In genomic region chr19:14520543-14520942, GRCh38 we compare ENCODE assay signal across 1 cellular context.
TF ChIP-seq lines count a peak whose summit lies in the region.

No MANE protein-coding gene starts in this region.

TF ChIP-seq in HepG2, 621 proteins besides CTCF, POLR2A, EP300 and RAD21:
- peak; percentile 90 for TF ChIP-seq ZNF121 (CRISPR knock-in tag; IDR thresholded peaks at IDR 0.05)
- TF ChIP-seq MTA1 (CRISPR knock-in tag; IDR thresholded peaks at IDR 0.05; ENCODE audit: borderline replicate concordance) = no peak
- TF ChIP-seq SMYD3 (CRISPR knock-in tag; IDR thresholded peaks at IDR 0.05) = no peak
- TF ChIP-seq TCF7 (IDR thresholded peaks at IDR 0.05; ENCODE audit: low read depth) = no peak
- no peak for TF ChIP-seq KLF13 (CRISPR knock-in tag; IDR thresholded peaks at IDR 0.05)
- no peak for TF ChIP-seq PBX2 (CRISPR knock-in tag; IDR thresholded peaks at IDR 0.05)
- TF ChIP-seq ZBTB8A (CRISPR knock-in tag; IDR thresholded peaks at IDR 0.05; ENCODE audit: borderline replicate concordance, low read depth) = no peak
- TF ChIP-seq BCL6 (CRISPR knock-in tag; IDR thresholded peaks at IDR 0.05) = no peak
- no peak for TF ChIP-seq SAP130 (CRISPR knock-in tag; IDR thresholded peaks at IDR 0.05; ENCODE audit: low read depth)
- TF ChIP-seq CHD4 (IDR thresholded peaks at IDR 0.05; ENCODE audit: borderline replicate concordance, low read length) = 0 out of 2 replicates have a peak, but pooled peaks have one; percentile 48
- TF ChIP-seq, protein P1, sequence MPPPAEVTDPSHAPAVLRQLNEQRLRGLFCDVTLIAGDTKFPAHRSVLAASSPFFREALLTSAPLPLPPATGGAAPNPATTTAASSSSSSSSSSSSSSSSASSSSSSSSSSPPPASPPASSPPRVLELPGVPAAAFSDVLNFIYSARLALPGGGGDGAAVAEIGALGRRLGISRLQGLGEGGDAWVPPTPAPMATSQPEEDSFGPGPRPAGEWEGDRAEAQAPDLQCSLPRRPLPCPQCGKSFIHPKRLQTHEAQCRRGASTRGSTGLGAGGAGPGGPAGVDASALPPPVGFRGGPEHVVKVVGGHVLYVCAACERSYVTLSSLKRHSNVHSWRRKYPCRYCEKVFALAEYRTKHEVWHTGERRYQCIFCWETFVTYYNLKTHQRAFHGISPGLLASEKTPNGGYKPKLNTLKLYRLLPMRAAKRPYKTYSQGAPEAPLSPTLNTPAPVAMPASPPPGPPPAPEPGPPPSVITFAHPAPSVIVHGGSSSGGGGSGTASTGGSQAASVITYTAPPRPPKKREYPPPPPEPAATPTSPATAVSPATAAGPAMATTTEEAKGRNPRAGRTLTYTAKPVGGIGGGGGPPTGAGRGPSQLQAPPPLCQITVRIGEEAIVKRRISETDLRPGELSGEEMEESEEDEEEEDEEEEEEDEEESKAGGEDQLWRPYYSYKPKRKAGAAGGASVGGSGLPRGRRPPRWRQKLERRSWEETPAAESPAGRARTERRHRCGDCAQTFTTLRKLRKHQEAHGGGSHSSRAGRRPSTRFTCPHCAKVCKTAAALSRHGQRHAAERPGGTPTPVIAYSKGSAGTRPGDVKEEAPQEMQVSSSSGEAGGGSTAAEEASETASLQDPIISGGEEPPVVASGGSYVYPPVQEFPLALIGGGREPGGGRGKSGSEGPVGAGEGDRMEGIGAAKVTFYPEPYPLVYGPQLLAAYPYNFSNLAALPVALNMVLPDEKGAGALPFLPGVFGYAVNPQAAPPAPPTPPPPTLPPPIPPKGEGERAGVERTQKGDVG (CRISPR knock-in tag; IDR thresholded peaks at IDR 0.05; ENCODE audit: borderline replicate concordance) = no peak
- TF ChIP-seq NR3C1 (CRISPR knock-in tag; IDR thresholded peaks at IDR 0.05) = no peak
- no peak for TF ChIP-seq XBP1 (CRISPR knock-in tag; IDR thresholded peaks at IDR 0.05)
- TF ChIP-seq ZNF280B (CRISPR knock-in tag; IDR thresholded peaks at IDR 0.05; ENCODE audit: borderline replicate concordance) = no peak
- TF ChIP-seq PRPF4 (IDR thresholded peaks at IDR 0.05; ENCODE audit: low read depth, low read length, poor library complexity, severe bottlenecking) = no peak
- TF ChIP-seq KDM3A (CRISPR knock-in tag; IDR thresholded peaks at IDR 0.05; ENCODE audit: low read depth) = 0 out of 2 replicates have a peak, but pooled peaks have one; percentile 2
- TF ChIP-seq, protein P2, sequence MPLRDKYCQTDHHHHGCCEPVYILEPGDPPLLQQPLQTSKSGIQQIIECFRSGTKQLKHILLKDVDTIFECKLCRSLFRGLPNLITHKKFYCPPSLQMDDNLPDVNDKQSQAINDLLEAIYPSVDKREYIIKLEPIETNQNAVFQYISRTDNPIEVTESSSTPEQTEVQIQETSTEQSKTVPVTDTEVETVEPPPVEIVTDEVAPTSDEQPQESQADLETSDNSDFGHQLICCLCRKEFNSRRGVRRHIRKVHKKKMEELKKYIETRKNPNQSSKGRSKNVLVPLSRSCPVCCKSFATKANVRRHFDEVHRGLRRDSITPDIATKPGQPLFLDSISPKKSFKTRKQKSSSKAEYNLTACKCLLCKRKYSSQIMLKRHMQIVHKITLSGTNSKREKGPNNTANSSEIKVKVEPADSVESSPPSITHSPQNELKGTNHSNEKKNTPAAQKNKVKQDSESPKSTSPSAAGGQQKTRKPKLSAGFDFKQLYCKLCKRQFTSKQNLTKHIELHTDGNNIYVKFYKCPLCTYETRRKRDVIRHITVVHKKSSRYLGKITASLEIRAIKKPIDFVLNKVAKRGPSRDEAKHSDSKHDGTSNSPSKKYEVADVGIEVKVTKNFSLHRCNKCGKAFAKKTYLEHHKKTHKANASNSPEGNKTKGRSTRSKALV (CRISPR knock-in tag; IDR thresholded peaks at IDR 0.05) = no peak
- no peak for TF ChIP-seq RFXAP (CRISPR knock-in tag; IDR thresholded peaks at IDR 0.05; ENCODE audit: borderline replicate concordance)
